In the genomic region with DNA sequence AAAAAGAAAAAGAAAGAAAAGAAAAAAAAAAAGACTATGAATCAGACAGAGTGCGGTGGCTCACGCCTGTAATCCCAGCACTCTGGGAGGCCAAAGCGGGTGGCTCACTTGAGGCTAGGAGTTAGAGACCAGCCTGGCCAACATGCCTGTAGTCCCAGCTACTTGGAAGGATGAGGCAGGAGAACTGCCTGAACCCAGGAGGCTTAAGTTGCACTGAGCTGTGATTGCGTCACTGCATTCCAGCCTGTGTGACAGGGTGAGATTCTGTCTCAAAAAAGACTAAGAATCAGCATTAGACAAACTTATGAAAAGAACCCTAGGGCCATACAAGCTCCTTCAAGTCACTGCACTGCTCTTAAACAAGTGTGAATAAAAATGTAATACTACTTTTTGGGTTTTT, we compare ENCODE assay signal across 1 cellular context.
TF ChIP-seq lines count a peak whose summit lies in the region.

No MANE protein-coding gene starts in this region.

TF ChIP-seq in GM23338, 12 proteins besides CTCF, POLR2A, EP300 and RAD21:
- TF ChIP-seq STAT1 (IDR thresholded peaks at IDR 0.05; ENCODE audit: unreplicated experiment) (no peak), ETS1 (IDR thresholded peaks at IDR 0.05) (no peak), NANOG (IDR thresholded peaks at IDR 0.05; ENCODE audit: borderline replicate concordance) (no peak), EZH2 (IDR thresholded peaks at IDR 0.05; ENCODE audit: low read depth, unreplicated experiment) (no peak), ZNF331 (CRISPR knock-in tag; IDR thresholded peaks at IDR 0.05; ENCODE audit: low read depth) (no peak), POLR2AphosphoS5 (IDR thresholded peaks at IDR 0.05; ENCODE audit: low read depth) (no peak), JUNB (IDR thresholded peaks at IDR 0.05; ENCODE audit: unreplicated experiment) (no peak), CREB1 (CRISPR knock-in tag; IDR thresholded peaks at IDR 0.05; ENCODE audit: low read depth) (no peak), ZNF114 (CRISPR knock-in tag; IDR thresholded peaks at IDR 0.05) (no peak), EZH2phosphoT487 (IDR thresholded peaks at IDR 0.05; ENCODE audit: unreplicated experiment) (no peak)
- TF ChIP-seq, protein P1, sequence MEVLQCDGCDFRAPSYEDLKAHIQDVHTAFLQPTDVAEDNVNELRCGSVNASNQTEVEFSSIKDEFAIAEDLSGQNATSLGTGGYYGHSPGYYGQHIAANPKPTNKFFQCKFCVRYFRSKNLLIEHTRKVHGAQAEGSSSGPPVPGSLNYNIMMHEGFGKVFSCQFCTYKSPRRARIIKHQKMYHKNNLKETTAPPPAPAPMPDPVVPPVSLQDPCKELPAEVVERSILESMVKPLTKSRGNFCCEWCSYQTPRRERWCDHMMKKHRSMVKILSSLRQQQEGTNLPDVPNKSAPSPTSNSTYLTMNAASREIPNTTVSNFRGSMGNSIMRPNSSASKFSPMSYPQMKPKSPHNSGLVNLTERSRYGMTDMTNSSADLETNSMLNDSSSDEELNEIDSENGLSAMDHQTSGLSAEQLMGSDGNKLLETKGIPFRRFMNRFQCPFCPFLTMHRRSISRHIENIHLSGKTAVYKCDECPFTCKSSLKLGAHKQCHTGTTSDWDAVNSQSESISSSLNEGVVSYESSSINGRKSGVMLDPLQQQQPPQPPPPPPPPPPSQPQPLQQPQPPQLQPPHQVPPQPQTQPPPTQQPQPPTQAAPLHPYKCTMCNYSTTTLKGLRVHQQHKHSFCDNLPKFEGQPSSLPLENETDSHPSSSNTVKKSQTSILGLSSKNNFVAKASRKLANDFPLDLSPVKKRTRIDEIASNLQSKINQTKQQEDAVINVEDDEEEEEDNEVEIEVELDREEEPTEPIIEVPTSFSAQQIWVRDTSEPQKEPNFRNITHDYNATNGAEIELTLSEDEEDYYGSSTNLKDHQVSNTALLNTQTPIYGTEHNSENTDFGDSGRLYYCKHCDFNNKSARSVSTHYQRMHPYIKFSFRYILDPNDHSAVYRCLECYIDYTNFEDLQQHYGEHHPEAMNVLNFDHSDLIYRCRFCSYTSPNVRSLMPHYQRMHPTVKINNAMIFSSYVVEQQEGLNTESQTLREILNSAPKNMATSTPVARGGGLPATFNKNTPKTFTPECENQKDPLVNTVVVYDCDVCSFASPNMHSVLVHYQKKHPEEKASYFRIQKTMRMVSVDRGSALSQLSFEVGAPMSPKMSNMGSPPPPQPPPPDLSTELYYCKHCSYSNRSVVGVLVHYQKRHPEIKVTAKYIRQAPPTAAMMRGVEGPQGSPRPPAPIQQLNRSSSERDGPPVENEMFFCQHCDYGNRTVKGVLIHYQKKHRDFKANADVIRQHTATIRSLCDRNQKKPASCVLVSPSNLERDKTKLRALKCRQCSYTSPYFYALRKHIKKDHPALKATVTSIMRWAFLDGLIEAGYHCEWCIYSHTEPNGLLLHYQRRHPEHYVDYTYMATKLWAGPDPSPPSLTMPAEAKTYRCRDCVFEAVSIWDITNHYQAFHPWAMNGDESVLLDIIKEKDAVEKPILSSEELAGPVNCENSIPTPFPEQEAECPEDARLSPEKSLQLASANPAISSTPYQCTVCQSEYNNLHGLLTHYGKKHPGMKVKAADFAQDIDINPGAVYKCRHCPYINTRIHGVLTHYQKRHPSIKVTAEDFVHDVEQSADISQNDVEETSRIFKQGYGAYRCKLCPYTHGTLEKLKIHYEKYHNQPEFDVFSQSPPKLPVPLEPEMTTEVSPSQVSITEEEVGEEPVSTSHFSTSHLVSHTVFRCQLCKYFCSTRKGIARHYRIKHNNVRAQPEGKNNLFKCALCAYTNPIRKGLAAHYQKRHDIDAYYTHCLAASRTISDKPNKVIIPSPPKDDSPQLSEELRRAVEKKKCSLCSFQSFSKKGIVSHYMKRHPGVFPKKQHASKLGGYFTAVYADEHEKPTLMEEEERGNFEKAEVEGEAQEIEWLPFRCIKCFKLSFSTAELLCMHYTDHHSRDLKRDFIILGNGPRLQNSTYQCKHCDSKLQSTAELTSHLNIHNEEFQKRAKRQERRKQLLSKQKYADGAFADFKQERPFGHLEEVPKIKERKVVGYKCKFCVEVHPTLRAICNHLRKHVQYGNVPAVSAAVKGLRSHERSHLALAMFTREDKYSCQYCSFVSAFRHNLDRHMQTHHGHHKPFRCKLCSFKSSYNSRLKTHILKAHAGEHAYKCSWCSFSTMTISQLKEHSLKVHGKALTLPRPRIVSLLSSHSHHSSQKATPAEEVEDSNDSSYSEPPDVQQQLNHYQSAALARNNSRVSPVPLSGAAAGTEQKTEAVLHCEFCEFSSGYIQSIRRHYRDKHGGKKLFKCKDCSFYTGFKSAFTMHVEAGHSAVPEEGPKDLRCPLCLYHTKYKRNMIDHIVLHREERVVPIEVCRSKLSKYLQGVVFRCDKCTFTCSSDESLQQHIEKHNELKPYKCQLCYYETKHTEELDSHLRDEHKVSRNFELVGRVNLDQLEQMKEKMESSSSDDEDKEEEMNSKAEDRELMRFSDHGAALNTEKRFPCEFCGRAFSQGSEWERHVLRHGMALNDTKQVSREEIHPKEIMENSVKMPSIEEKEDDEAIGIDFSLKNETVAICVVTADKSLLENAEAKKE (CRISPR knock-in tag; IDR thresholded peaks at IDR 0.05): no peak
- TF ChIP-seq, protein P2, sequence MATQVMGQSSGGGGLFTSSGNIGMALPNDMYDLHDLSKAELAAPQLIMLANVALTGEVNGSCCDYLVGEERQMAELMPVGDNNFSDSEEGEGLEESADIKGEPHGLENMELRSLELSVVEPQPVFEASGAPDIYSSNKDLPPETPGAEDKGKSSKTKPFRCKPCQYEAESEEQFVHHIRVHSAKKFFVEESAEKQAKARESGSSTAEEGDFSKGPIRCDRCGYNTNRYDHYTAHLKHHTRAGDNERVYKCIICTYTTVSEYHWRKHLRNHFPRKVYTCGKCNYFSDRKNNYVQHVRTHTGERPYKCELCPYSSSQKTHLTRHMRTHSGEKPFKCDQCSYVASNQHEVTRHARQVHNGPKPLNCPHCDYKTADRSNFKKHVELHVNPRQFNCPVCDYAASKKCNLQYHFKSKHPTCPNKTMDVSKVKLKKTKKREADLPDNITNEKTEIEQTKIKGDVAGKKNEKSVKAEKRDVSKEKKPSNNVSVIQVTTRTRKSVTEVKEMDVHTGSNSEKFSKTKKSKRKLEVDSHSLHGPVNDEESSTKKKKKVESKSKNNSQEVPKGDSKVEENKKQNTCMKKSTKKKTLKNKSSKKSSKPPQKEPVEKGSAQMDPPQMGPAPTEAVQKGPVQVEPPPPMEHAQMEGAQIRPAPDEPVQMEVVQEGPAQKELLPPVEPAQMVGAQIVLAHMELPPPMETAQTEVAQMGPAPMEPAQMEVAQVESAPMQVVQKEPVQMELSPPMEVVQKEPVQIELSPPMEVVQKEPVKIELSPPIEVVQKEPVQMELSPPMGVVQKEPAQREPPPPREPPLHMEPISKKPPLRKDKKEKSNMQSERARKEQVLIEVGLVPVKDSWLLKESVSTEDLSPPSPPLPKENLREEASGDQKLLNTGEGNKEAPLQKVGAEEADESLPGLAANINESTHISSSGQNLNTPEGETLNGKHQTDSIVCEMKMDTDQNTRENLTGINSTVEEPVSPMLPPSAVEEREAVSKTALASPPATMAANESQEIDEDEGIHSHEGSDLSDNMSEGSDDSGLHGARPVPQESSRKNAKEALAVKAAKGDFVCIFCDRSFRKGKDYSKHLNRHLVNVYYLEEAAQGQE (IDR thresholded peaks at IDR 0.05; ENCODE audit: unreplicated experiment): no peak
